In the genomic region with DNA sequence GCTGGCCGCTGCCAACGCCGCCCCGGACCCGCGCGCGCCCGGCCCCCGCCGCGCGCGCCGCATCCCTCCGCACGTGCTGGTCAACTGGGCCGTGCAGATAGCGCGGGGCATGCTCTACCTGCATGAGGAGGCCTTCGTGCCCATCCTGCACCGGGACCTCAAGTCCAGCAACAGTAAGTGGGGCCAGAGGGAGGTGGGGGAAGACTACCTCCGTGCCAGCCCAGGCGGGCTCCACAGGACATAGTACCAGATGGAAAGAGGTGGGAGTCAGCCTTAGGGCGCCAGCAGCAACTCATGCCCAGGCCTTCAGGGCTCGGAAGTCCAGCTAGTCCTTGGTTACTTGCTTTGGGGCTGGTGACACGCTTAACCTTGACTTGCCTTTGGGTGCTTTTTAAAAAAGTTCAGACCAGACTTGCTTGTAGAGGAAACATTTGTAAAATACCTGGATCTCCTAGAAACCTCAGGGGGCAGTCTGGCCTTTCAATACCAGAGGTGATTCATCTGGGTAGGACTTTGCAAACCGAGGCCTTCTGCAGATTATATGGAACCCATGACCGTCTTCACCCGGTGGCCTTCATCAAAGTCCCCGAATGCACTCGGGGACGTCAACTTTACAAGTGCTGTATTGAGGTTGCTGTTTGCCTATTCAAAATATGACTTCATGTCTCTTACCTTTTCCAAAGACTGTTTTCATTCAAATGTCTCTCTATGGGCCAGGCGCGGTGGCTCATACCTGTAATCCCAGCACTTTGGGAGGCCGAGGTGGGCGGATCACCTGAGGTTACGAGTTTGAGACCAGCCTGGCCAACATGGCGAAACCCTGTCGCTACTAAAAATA, we compare ENCODE assay signal across 8 cellular contexts. TPM values are rescaled to one million over a fixed set of nuclear protein-coding genes. Genes with fewer than 3 reads are reported as not detected.
A peak's percentile ranks its signal among the peaks of the same experiment; 100 is the strongest.
DNase-seq lines count a peak whose midpoint lies in the region; ATAC-seq and TF ChIP-seq lines count a peak whose summit lies in the region.

No MANE protein-coding gene starts in this region.

- no peaks in the 10 kb centered on the region for H3K9me3 ChIP-seq in CD4-positive, alpha-beta T cell (ENCODE audit: control insufficient read depth, low read length)
- H3K9me3 ChIP-seq in suprapubic skin: no peaks in the 10 kb centered on the region

- H3K4me3 ChIP-seq in kidney epithelial cell (ENCODE audit: low read depth, low read length) (peak overlapping the region; percentile 60), suprapubic skin (peak overlapping the region; percentile 64)

- peak overlapping the region; percentile 88 for H3K4me3 Mint-ChIP-seq in CD4-positive, alpha-beta T cell
- H3K4me3 Mint-ChIP-seq in activated naive CD8-positive, alpha-beta T cell treated with anti-CD3 and anti-CD28 coated beads, Interleukin-2, amount 10 ng/mL, durations not matched to agents 7 days and 5 days: peak overlapping the region; percentile 45

- intact Hi-C loops in CD4-positive, alpha-beta T cell (cut with DNase I, micrococcal nuclease): loop anchor here in 1 of 2 experiments (5.0 to 10.0 kb wide), 2 partner anchors 384 to 1997 kb away; no protein-coding TSS in a partner anchor

- no peak overlapping the region for H3K27ac Mint-ChIP-seq in CD4-positive, alpha-beta T cell
- no peak overlapping the region for H3K27ac Mint-ChIP-seq in activated naive CD8-positive, alpha-beta T cell treated with anti-CD3 and anti-CD28 coated beads, Interleukin-2, amount 10 ng/mL, durations not matched to agents 7 days and 5 days

- H3K27me3 ChIP-seq in CD4-positive, alpha-beta T cell (ENCODE audit: control insufficient read depth, insufficient read depth, low read length): no peaks in the 10 kb centered on the region
- H3K27me3 ChIP-seq in kidney epithelial cell (ENCODE audit: control insufficient read depth, insufficient read depth, low read length): no peaks in the 10 kb centered on the region
- H3K27me3 ChIP-seq in suprapubic skin: peaks cover 9% of the 10 kb centered on the region

- CTCF ChIA-PET in CD4-positive, alpha-beta T cell (lab: Charles Lee): no interaction called here

- no peak for DNase-seq in CD4-positive, alpha-beta T cell
- DNase-seq in HuH-7 (ENCODE audit: low spot score) (peak; percentile 14), kidney epithelial cell (ENCODE audit: low read depth) (no peak), suprapubic skin (ENCODE audit: low spot score in 2 of 2) (peak in 1 of 2 donors; percentile 61), erythroblast (lab: John Stamatoyannopoulos, UW) (no peak), NCI-H1694 treated with DMSO at 0.1 percent for 48 hours (lab: John Stamatoyannopoulos, UW) (no peak)
- DNase-seq in activated naive CD8-positive, alpha-beta T cell treated with anti-CD3 and anti-CD28 coated beads, Interleukin-2, amount 10 ng/mL, durations not matched to agents 7 days and 5 days: no peak

- H3K36me3 ChIP-seq in kidney epithelial cell (ENCODE audit: control insufficient read depth, insufficient read depth, low read length): no peaks in the 10 kb centered on the region
- H3K36me3 ChIP-seq in suprapubic skin: no peaks in the 10 kb centered on the region

- no peak overlapping the region for H3K27ac ChIP-seq in CD4-positive, alpha-beta T cell (ENCODE audit: low read depth, low read length)
- no peak overlapping the region for H3K27ac ChIP-seq in suprapubic skin

- no peaks in the 10 kb centered on the region for H3K9me3 Mint-ChIP-seq in CD4-positive, alpha-beta T cell
- no peaks in the 10 kb centered on the region for H3K9me3 Mint-ChIP-seq in activated naive CD8-positive, alpha-beta T cell treated with anti-CD3 and anti-CD28 coated beads, Interleukin-2, amount 10 ng/mL, durations not matched to agents 7 days and 5 days

- TF ChIP-seq POLR2A in suprapubic skin (IDR thresholded peaks at IDR 0.05) (no peak), erythroblast (IDR thresholded peaks at IDR 0.05; ENCODE audit: low read length) (no peak)

- 52% methylated on average over 21 of the region's 40 CpGs for WGBS in suprapubic skin

- POLR2A ChIA-PET in CD4-positive, alpha-beta T cell (lab: Charles Lee): interaction anchor here (1.1 to 1.4 kb wide), 2 partner anchors 34 to 56 kb away, joined by 3 to 8 read pairs; a partner anchor contains a TSS
- POLR2A ChIA-PET in activated naive CD8-positive, alpha-beta T cell treated with anti-CD3 and anti-CD28 coated beads, Interleukin-2, amount 10 ng/mL, durations not matched to agents 7 days and 5 days (lab: Charles Lee): interaction anchor here (1.1 kb wide), 1 partner anchor 1991 kb away, joined by 3 read pairs; a partner anchor contains a TSS

- H3K27me3 Mint-ChIP-seq in CD4-positive, alpha-beta T cell: peaks cover 9% of the 10 kb centered on the region
- H3K27me3 Mint-ChIP-seq in activated naive CD8-positive, alpha-beta T cell treated with anti-CD3 and anti-CD28 coated beads, Interleukin-2, amount 10 ng/mL, durations not matched to agents 7 days and 5 days: peaks cover 37% of the 10 kb centered on the region

- no peak for ATAC-seq in CD4-positive, alpha-beta T cell (ENCODE audit: poor library complexity)
- no peak for ATAC-seq in activated naive CD8-positive, alpha-beta T cell treated with anti-CD3 and anti-CD28 coated beads, Interleukin-2, amount 10 ng/mL, durations not matched to agents 7 days and 5 days (ENCODE audit: low read depth)
- no peak for ATAC-seq in GM21367 (IDR thresholded peaks at IDR 0.05; ENCODE audit: unreplicated experiment)

- TF ChIP-seq EP300 in suprapubic skin (IDR thresholded peaks at IDR 0.05): no peak

- peaks cover 28% of the 10 kb centered on the region for H3K4me1 ChIP-seq in suprapubic skin

- peaks cover 11% of the 10 kb centered on the region for H3K4me1 Mint-ChIP-seq in CD4-positive, alpha-beta T cell (ENCODE audit: low read depth)
- H3K4me1 Mint-ChIP-seq in activated naive CD8-positive, alpha-beta T cell treated with anti-CD3 and anti-CD28 coated beads, Interleukin-2, amount 10 ng/mL, durations not matched to agents 7 days and 5 days: peaks cover 4% of the 10 kb centered on the region

- H3K36me3 Mint-ChIP-seq in CD4-positive, alpha-beta T cell (ENCODE audit: low read depth): no peaks in the 10 kb centered on the region
- no peaks in the 10 kb centered on the region for H3K36me3 Mint-ChIP-seq in activated naive CD8-positive, alpha-beta T cell treated with anti-CD3 and anti-CD28 coated beads, Interleukin-2, amount 10 ng/mL, durations not matched to agents 7 days and 5 days

- no peak for TF ChIP-seq CTCF in CD4-positive, alpha-beta T cell (IDR thresholded peaks at IDR 0.05)
- TF ChIP-seq CTCF in kidney epithelial cell (IDR thresholded peaks at IDR 0.05; ENCODE audit: insufficient read depth, low read length, poor library complexity, severe bottlenecking) (peak; percentile 4), suprapubic skin (IDR thresholded peaks at IDR 0.05) (no peak)

RNA-seq across cellular contexts. Expression of a gene that starts 1.4 kb away (rescaled TPM):
- total RNA-seq in CD4-positive, alpha-beta T cell: under 1 TPM; 0.95 to 0.99 TPM
- total RNA-seq in activated naive CD8-positive, alpha-beta T cell treated with anti-CD3 and anti-CD28 coated beads, Interleukin-2, amount 10 ng/mL, durations not matched to agents 7 days and 5 days: 1 to 10 TPM; 1.3 to 1.5 TPM
- total RNA-seq in kidney epithelial cell: 6.4 and 7.6 TPM in 2 replicates
- total RNA-seq in suprapubic skin: 10 to 100 TPM in 2 of 4 donors, 1 to 10 TPM in 2; 6.3 to 14.1 (median 8.9) TPM

RNA-seq across cellular contexts. Expression of a gene that starts 33.4 kb away (rescaled TPM):
- 10 to 100 TPM; 46.4 to 49.4 TPM for total RNA-seq in CD4-positive, alpha-beta T cell
- total RNA-seq in activated naive CD8-positive, alpha-beta T cell treated with anti-CD3 and anti-CD28 coated beads, Interleukin-2, amount 10 ng/mL, durations not matched to agents 7 days and 5 days: 10 to 100 TPM; 43.9 to 49.4 TPM
- total RNA-seq in kidney epithelial cell: 26.4 and 29.5 TPM in 2 replicates
- 10 to 100 TPM in 3 of 4 donors, 1 to 10 TPM in 1; 8.9 to 21.4 (median 14.3) TPM for total RNA-seq in suprapubic skin
